ENCODE assay signal across 12 cellular contexts in the genomic region with DNA sequence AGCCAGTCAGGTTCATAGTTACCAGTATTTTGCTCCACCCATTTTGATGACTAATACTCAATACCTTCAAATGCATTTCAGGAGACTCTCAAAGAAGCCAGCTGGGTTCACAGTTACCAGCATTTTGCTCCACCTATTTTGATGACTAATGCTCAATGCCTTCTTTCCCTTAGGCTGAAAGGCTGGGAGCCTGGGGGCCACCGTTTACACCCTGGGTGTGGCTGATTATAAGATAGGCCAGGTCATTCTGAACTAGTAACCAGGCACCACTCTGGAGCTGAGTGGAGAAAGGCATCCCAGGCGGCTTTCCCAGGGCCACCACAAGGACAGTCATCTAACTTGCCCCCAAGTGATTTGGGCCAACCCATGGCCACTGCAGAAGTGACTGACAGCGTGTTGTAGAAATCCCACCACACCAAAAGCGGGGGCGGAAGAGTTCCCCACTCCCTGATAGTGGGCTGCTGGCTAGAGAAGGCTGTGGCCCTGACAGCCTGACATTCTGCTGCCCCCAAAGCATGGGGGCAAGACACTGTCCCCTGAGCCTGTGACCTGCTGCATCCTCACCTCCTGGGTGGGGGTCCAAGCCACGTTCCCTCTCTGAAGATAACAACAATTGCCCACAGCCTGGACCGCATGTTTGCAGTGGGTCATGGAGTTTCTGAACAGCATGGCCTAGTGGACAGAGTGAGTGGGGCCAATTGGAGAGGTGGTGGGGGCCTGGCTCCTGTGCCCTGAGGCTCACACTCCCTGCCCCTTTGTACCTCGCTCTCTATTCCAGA. TPM values are rescaled to one million over a fixed set of nuclear protein-coding genes. Genes with fewer than 3 reads are reported as not detected.
A peak's percentile ranks its signal among the peaks of the same experiment; 100 is the strongest.
DNase-seq lines count a peak whose midpoint lies in the region; ATAC-seq and TF ChIP-seq lines count a peak whose summit lies in the region.
"Had no signal": no experiment of that assay in that cellular context is flagged by ENCODE, and none has a peak within 500 bp of the region (broad histone marks: within the 10 kb centered on the region; RNA-seq: fewer than 3 reads in every experiment).

No MANE protein-coding gene starts in this region.

- DNase-seq in NCI-H510A treated with DMSO at 0.1 percent for 48 hours (lab: John Stamatoyannopoulos, UW), result peak; percentile 6
- DNase-seq in NCI-H510A (lab: John Stamatoyannopoulos, UW), result no peak
- peak in 2 of 3 donors; percentile 76 to 84 for DNase-seq in Peyer's patch
- DNase-seq in esophagus squamous epithelium (lab: John Stamatoyannopoulos, UW), result no peak
- peak; percentile 84 for DNase-seq in retinal pigment epithelial cell (ENCODE audit: low read depth)
- no peak for DNase-seq in activated CD4-positive, alpha-beta memory T cell treated with anti-CD3 and anti-CD28 coated beads, Interleukin-2, amount 10 ng/mL, durations not matched to agents 7 days and 5 days
- DNase-seq in GOT3 (lab: John Stamatoyannopoulos, UW), result no peak
- DNase-seq: activated naive CD8-positive, alpha-beta T cell treated with anti-CD3 and anti-CD28 coated beads, Interleukin-2, amount 10 ng/mL, durations not matched to agents 7 days and 5 days; NCI-H1048; right lobe of liver had no signal

- H3K27me3 ChIP-seq in Peyer's patch (no peaks in the 10 kb centered on the region), esophagus squamous epithelium (no peaks in the 10 kb centered on the region)
- H3K27me3 ChIP-seq: right lobe of liver had no signal

- CTCF ChIA-PET in activated CD4-positive, alpha-beta memory T cell treated with anti-CD3 and anti-CD28 coated beads, Interleukin-2, amount 10 ng/mL, durations not matched to agents 7 days and 5 days (lab: Charles Lee), result no interaction called here

- no peak for ATAC-seq in HG02610 (IDR thresholded peaks at IDR 0.05; ENCODE audit: unreplicated experiment)
- ATAC-seq: stimulated activated memory B cell treated with anti-CD40 and anti-IgM and Interleukin-4, amounts not matched to agents 10 μg/mL and 1 μg/mL and 100 μg/mL, for 72 hours had no signal

- no peaks in the 10 kb centered on the region for H3K36me3 ChIP-seq in Peyer's patch
- no peaks in the 10 kb centered on the region for H3K36me3 ChIP-seq in esophagus squamous epithelium
- H3K36me3 ChIP-seq: right lobe of liver had no signal

- H3K27me3 Mint-ChIP-seq in activated CD4-positive, alpha-beta memory T cell treated with anti-CD3 and anti-CD28 coated beads, Interleukin-2, amount 10 ng/mL, durations not matched to agents 7 days and 5 days, result no peaks in the 10 kb centered on the region

- no peaks in the 10 kb centered on the region for H3K36me3 Mint-ChIP-seq in activated CD4-positive, alpha-beta memory T cell treated with anti-CD3 and anti-CD28 coated beads, Interleukin-2, amount 10 ng/mL, durations not matched to agents 7 days and 5 days (ENCODE audit: low read depth)
- H3K36me3 Mint-ChIP-seq: activated naive CD8-positive, alpha-beta T cell treated with anti-CD3 and anti-CD28 coated beads, Interleukin-2, amount 10 ng/mL, durations not matched to agents 7 days and 5 days; stimulated activated memory B cell treated with anti-CD40 and anti-IgM and Interleukin-4, amounts not matched to agents 10 μg/mL and 1 μg/mL and 100 μg/mL, for 72 hours had no signal

- intact Hi-C loops in esophagus squamous epithelium (cut with DNase I), result no loop called here

- no peak for TF ChIP-seq CTCF in Peyer's patch (IDR thresholded peaks at IDR 0.05)
- TF ChIP-seq CTCF in esophagus squamous epithelium (IDR thresholded peaks at IDR 0.05), result no peak
- TF ChIP-seq CTCF in retinal pigment epithelial cell (conservative IDR thresholded peaks at IDR 0.05; ENCODE audit: low read depth, low read length), result no peak

- peak overlapping the region in 1 of 4 donors; percentile 73 for H3K27ac ChIP-seq in Peyer's patch
- peak overlapping the region; percentile 24 to 75 (median 54) for H3K27ac ChIP-seq in esophagus squamous epithelium
- H3K27ac ChIP-seq: right lobe of liver had no signal

- no peak overlapping the region for H3K4me3 ChIP-seq in Peyer's patch
- no peak overlapping the region for H3K4me3 ChIP-seq in esophagus squamous epithelium
- H3K4me3 ChIP-seq in retinal pigment epithelial cell (ENCODE audit: low read length), result no peak overlapping the region
- H3K4me3 ChIP-seq: right lobe of liver had no signal

- WGBS in esophagus squamous epithelium, 2 donors, result 61 to 82% methylated on average over 4 to 5 of the region's 8 CpGs

- no peaks in the 10 kb centered on the region for H3K4me1 Mint-ChIP-seq in activated CD4-positive, alpha-beta memory T cell treated with anti-CD3 and anti-CD28 coated beads, Interleukin-2, amount 10 ng/mL, durations not matched to agents 7 days and 5 days
- H3K4me1 Mint-ChIP-seq: activated naive CD8-positive, alpha-beta T cell treated with anti-CD3 and anti-CD28 coated beads, Interleukin-2, amount 10 ng/mL, durations not matched to agents 7 days and 5 days; stimulated activated memory B cell treated with anti-CD40 and anti-IgM and Interleukin-4, amounts not matched to agents 10 μg/mL and 1 μg/mL and 100 μg/mL, for 72 hours had no signal

- H3K9me3 ChIP-seq in Peyer's patch (no peaks in the 10 kb centered on the region), esophagus squamous epithelium (no peaks in the 10 kb centered on the region)
- H3K9me3 ChIP-seq: right lobe of liver had no signal

- no peaks in the 10 kb centered on the region for H3K9me3 Mint-ChIP-seq in activated CD4-positive, alpha-beta memory T cell treated with anti-CD3 and anti-CD28 coated beads, Interleukin-2, amount 10 ng/mL, durations not matched to agents 7 days and 5 days
- H3K9me3 Mint-ChIP-seq: activated naive CD8-positive, alpha-beta T cell treated with anti-CD3 and anti-CD28 coated beads, Interleukin-2, amount 10 ng/mL, durations not matched to agents 7 days and 5 days; stimulated activated memory B cell treated with anti-CD40 and anti-IgM and Interleukin-4, amounts not matched to agents 10 μg/mL and 1 μg/mL and 100 μg/mL, for 72 hours had no signal

- no peak for TF ChIP-seq POLR2A in Peyer's patch (IDR thresholded peaks at IDR 0.05)
- no peak for TF ChIP-seq POLR2A in esophagus squamous epithelium (IDR thresholded peaks at IDR 0.05)

- H3K27ac Mint-ChIP-seq in activated CD4-positive, alpha-beta memory T cell treated with anti-CD3 and anti-CD28 coated beads, Interleukin-2, amount 10 ng/mL, durations not matched to agents 7 days and 5 days, result no peak overlapping the region
- H3K27ac Mint-ChIP-seq: activated naive CD8-positive, alpha-beta T cell treated with anti-CD3 and anti-CD28 coated beads, Interleukin-2, amount 10 ng/mL, durations not matched to agents 7 days and 5 days; stimulated activated memory B cell treated with anti-CD40 and anti-IgM and Interleukin-4, amounts not matched to agents 10 μg/mL and 1 μg/mL and 100 μg/mL, for 72 hours had no signal

- peaks cover 0 to 13% (median 1%) of the 10 kb centered on the region in 4 donors for H3K4me1 ChIP-seq in Peyer's patch
- peaks cover 33 to 70% (median 43%) of the 10 kb centered on the region in 3 donors for H3K4me1 ChIP-seq in esophagus squamous epithelium
- H3K4me1 ChIP-seq: right lobe of liver had no signal

- POLR2A ChIA-PET in activated CD4-positive, alpha-beta memory T cell treated with anti-CD3 and anti-CD28 coated beads, Interleukin-2, amount 10 ng/mL, durations not matched to agents 7 days and 5 days (lab: Charles Lee), result no interaction called here

- no peak overlapping the region for H3K4me3 Mint-ChIP-seq in activated CD4-positive, alpha-beta memory T cell treated with anti-CD3 and anti-CD28 coated beads, Interleukin-2, amount 10 ng/mL, durations not matched to agents 7 days and 5 days
- H3K4me3 Mint-ChIP-seq: activated naive CD8-positive, alpha-beta T cell treated with anti-CD3 and anti-CD28 coated beads, Interleukin-2, amount 10 ng/mL, durations not matched to agents 7 days and 5 days; stimulated activated memory B cell treated with anti-CD40 and anti-IgM and Interleukin-4, amounts not matched to agents 10 μg/mL and 1 μg/mL and 100 μg/mL, for 72 hours had no signal

RNA-seq across cellular contexts. Expression of gene ZNF488, which starts 23.0 kb away (rescaled TPM):
- total RNA-seq in Peyer's patch, result 10 to 100 TPM in 3 of 4 donors, 1 to 10 TPM in 1; 4.1 to 23.5 (median 16.1) TPM
- 1 to 10 TPM in 1 of 4 donors, under 1 TPM in 3; 0.29 to 1.4 (median 0.73) TPM for total RNA-seq in esophagus squamous epithelium
- under 1 TPM; 0.08 to 0.10 TPM for total RNA-seq in activated CD4-positive, alpha-beta memory T cell treated with anti-CD3 and anti-CD28 coated beads, Interleukin-2, amount 10 ng/mL, durations not matched to agents 7 days and 5 days
- total RNA-seq: activated naive CD8-positive, alpha-beta T cell treated with anti-CD3 and anti-CD28 coated beads, Interleukin-2, amount 10 ng/mL, durations not matched to agents 7 days and 5 days; right lobe of liver had no signal

RNA-seq across cellular contexts. Expression of gene RBP3, which starts 58.9 kb away (rescaled TPM):
- total RNA-seq in Peyer's patch (not detected), esophagus squamous epithelium (not detected)
- not detected for total RNA-seq in activated CD4-positive, alpha-beta memory T cell treated with anti-CD3 and anti-CD28 coated beads, Interleukin-2, amount 10 ng/mL, durations not matched to agents 7 days and 5 days
- total RNA-seq: activated naive CD8-positive, alpha-beta T cell treated with anti-CD3 and anti-CD28 coated beads, Interleukin-2, amount 10 ng/mL, durations not matched to agents 7 days and 5 days; right lobe of liver had no signal

Comparison
In these comparisons a context has a peak if more than half of its experiments do, and no peak if none do; other contexts are left out.
1. DNase-seq: peak in NCI-H510A treated with DMSO at 0.1 percent for 48 hours (single experiment), Peyer's patch (2 of 3) and retinal pigment epithelial cell (single experiment); none in NCI-H510A (single experiment), esophagus squamous epithelium (single experiment), activated CD4-positive, alpha-beta memory T cell treated with anti-CD3 and anti-CD28 coated beads, Interleukin-2, amount 10 ng/mL, durations not matched to agents 7 days and 5 days (single experiment) and GOT3 (single experiment).